Comparison of ENCODE assay signal across 5 cellular contexts in genomic region chr11:62592216-62592815, GRCh38. TPM values are rescaled to one million over a fixed set of nuclear protein-coding genes. Genes with fewer than 3 reads are reported as not detected.
DNase-seq lines count a peak whose midpoint lies in the region; ATAC-seq and TF ChIP-seq lines count a peak whose summit lies in the region.

No MANE protein-coding gene starts in this region.

- TF ChIP-seq CTCF in LNCaP clone FGC (IDR thresholded peaks at IDR 0.05; ENCODE audit: control insufficient read depth, extremely low read depth, insufficient read depth): no peak
- no peak for TF ChIP-seq CTCF in progenitor cell of endocrine pancreas (IDR thresholded peaks at IDR 0.05; ENCODE audit: unreplicated experiment)

- H3K4me3 Mint-ChIP-seq in dendritic cell treated with granulocyte-macrophage colony-stimulating factor and Interleukin-4, amounts not matched to agents 40 ng/mL and 50 ng/mL, for 4 days: peak overlapping the region; percentile 91
- peak overlapping the region; percentile 92 for H3K4me3 Mint-ChIP-seq in progenitor cell of endocrine pancreas (ENCODE audit: low read depth)

- peak overlapping the region; percentile 100 for H3K4me3 ChIP-seq in LNCaP clone FGC (ENCODE audit: low read depth, low read length)

- no peak for DNase-seq in LNCaP clone FGC (ENCODE audit: low read depth)
- DNase-seq in progenitor cell of endocrine pancreas (ENCODE audit: low spot score, unreplicated experiment): no peak
- DNase-seq in AG20443 (ENCODE audit: low spot score): no peak

- H3K27ac Mint-ChIP-seq in dendritic cell treated with granulocyte-macrophage colony-stimulating factor and Interleukin-4, amounts not matched to agents 40 ng/mL and 50 ng/mL, for 4 days: peak overlapping the region; percentile 97
- peak overlapping the region; percentile 96 for H3K27ac Mint-ChIP-seq in progenitor cell of endocrine pancreas

- H3K27me3 Mint-ChIP-seq in dendritic cell treated with granulocyte-macrophage colony-stimulating factor and Interleukin-4, amounts not matched to agents 40 ng/mL and 50 ng/mL, for 4 days: no peaks in the 10 kb centered on the region
- no peaks in the 10 kb centered on the region for H3K27me3 Mint-ChIP-seq in progenitor cell of endocrine pancreas

- H3K36me3 Mint-ChIP-seq in dendritic cell treated with granulocyte-macrophage colony-stimulating factor and Interleukin-4, amounts not matched to agents 40 ng/mL and 50 ng/mL, for 4 days (ENCODE audit: low read depth): peaks cover 77% of the 10 kb centered on the region
- H3K36me3 Mint-ChIP-seq in progenitor cell of endocrine pancreas (ENCODE audit: insufficient read depth): peaks cover 23% of the 10 kb centered on the region

- H3K9me3 Mint-ChIP-seq in dendritic cell treated with granulocyte-macrophage colony-stimulating factor and Interleukin-4, amounts not matched to agents 40 ng/mL and 50 ng/mL, for 4 days: no peaks in the 10 kb centered on the region
- no peaks in the 10 kb centered on the region for H3K9me3 Mint-ChIP-seq in progenitor cell of endocrine pancreas (ENCODE audit: low read depth)

- ATAC-seq in GM18870 (IDR thresholded peaks at IDR 0.05; ENCODE audit: unreplicated experiment): no peak

- H3K4me1 Mint-ChIP-seq in dendritic cell treated with granulocyte-macrophage colony-stimulating factor and Interleukin-4, amounts not matched to agents 40 ng/mL and 50 ng/mL, for 4 days (ENCODE audit: low read depth): peaks cover 46% of the 10 kb centered on the region
- H3K4me1 Mint-ChIP-seq in progenitor cell of endocrine pancreas (ENCODE audit: low read depth): peaks cover 13% of the 10 kb centered on the region

- intact Hi-C loops in dendritic cell treated with granulocyte-macrophage colony-stimulating factor and Interleukin-4, amounts not matched to agents 40 ng/mL and 50 ng/mL, for 4 days (cut with micrococcal nuclease): loop anchor here (5.0 kb wide), 2 partner anchors 80 to 115 kb away; partner anchors contain the start of genes BSCL2, GNG3, LBHD1 and UQCC3

RNA-seq across cellular contexts. Expression of gene TUT1, which starts 1.0 kb away (rescaled TPM):
- 23.1 and 26.0 TPM in 2 replicates for total RNA-seq in progenitor cell of endocrine pancreas

RNA-seq across cellular contexts. Expression of gene MTA2, which starts 9.3 kb away (rescaled TPM):
- 134 and 140 TPM in 2 replicates for total RNA-seq in progenitor cell of endocrine pancreas

RNA-seq across cellular contexts. Expression of gene EEF1G, which starts 18.6 kb away (rescaled TPM):
- total RNA-seq in progenitor cell of endocrine pancreas: 1,931 and 1,938 TPM in 2 replicates

RNA-seq across cellular contexts. Expression of gene EML3, which starts 20.3 kb away (rescaled TPM):
- 42.7 and 47.0 TPM in 2 replicates for total RNA-seq in progenitor cell of endocrine pancreas

RNA-seq across cellular contexts. Expression of gene ROM1, which starts 20.7 kb away (rescaled TPM):
- total RNA-seq in progenitor cell of endocrine pancreas: 0.62 and 0.86 TPM in 2 replicates
